16 cellular contexts compared by ENCODE assay signal in the genomic region with DNA sequence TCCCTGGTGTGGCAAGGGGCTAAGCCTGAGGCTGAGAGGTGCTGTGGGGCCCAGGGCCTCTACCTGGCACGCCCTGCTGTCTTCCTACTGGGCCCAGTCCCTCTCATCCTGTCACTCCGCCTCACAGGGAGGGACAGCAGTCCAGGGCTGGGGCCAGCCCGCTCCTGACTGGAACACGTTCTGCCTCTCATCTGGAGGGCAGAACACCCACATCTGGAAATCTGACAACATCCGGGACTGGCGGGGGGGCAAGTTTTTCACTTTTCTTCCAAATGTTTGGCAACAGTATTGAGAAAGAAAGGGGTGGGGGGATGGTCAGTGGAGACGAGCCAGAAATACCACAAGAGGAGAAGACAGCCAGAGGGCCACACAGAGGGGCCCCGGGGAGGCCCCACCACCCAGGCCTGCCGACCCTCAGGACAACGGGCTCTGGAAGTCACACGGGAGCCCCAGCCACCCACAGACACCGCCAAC. TPM values are rescaled to one million over a fixed set of nuclear protein-coding genes. Genes with fewer than 3 reads are reported as not detected.
DNase-seq lines count a peak whose midpoint lies in the region; ATAC-seq, FAIRE-seq and TF ChIP-seq lines count a peak whose summit lies in the region.
"Had no signal": no experiment of that assay in that cellular context is flagged by ENCODE, and none has a peak within 500 bp of the region (broad histone marks: within the 10 kb centered on the region; RNA-seq: fewer than 3 reads in every experiment).

No MANE protein-coding gene starts in this region.

- H3K9me1 ChIP-seq in K562 (ENCODE audit: control insufficient read depth, insufficient read depth, low read length) = no peaks in the 10 kb centered on the region

- H3K9me3 Mint-ChIP-seq in Calu3 (ENCODE audit: low read depth, unreplicated experiment) = no peaks in the 10 kb centered on the region

- WGBS in K562 (ENCODE audit: insufficient coverage, low coverage, missing lambda C conversion rate) = 7% methylated on average over 11 of the region's 12 CpGs
- 40 to 44% (median 43%) methylated on average over 12 of the region's 12 CpGs for WGBS in psoas muscle, 3 donors

- H3K27me3 ChIP-seq in K562 (ENCODE audit: control insufficient read depth in 2 of 2, insufficient read depth in 2 of 2, low read length in 2 of 2) (peaks cover 5 to 36% of the 10 kb centered on the region in 2 experiments; a peak in 4 of 5 replicates), left ventricle myocardium inferior (ENCODE audit: low read depth) (no peaks in the 10 kb centered on the region), psoas muscle (ENCODE audit: insufficient read depth in 3 of 3, low read length in 2 of 3) (no peaks in the 10 kb centered on the region)

- CTCF ChIA-PET in K562 (lab: Yijun Ruan, JAX; ENCODE audit: low intra/inter-chr PET ratio) (no interaction called here), Calu3 (lab: Charles Lee) (no interaction called here)

- ATAC-seq in K562 = no peak
- no peak for ATAC-seq in psoas muscle
- ATAC-seq: left lobe of liver had no signal

- no peak for FAIRE-seq in K562 (lab: Jason Lieb, UNC)
- FAIRE-seq: colon, H54 had no signal

- TF ChIP-seq POLR2A in K562 (conservative IDR thresholded peaks at IDR 0.05) = no peak

- no peak overlapping the region for H3K4me3 Mint-ChIP-seq in Calu3 (ENCODE audit: low read depth, unreplicated experiment)

- no peaks in the 10 kb centered on the region for H3K9me3 ChIP-seq in K562 (replicated peaks; ENCODE audit: control insufficient read depth, insufficient read depth, low read depth, low read length)
- H3K9me3 ChIP-seq in left ventricle myocardium inferior (replicated peaks) = no peaks in the 10 kb centered on the region
- no peaks in the 10 kb centered on the region for H3K9me3 ChIP-seq in psoas muscle

- no peak for TF ChIP-seq RAD21 in K562 (CRISPR knock-in tag; conservative IDR thresholded peaks at IDR 0.05 in 1 of 2, IDR thresholded peaks at IDR 0.05 in 1 of 2)

- POLR2A ChIA-PET in K562 (lab: Yijun Ruan, JAX) = interaction anchor here (0.6 kb wide), 1 partner anchor 363 kb away, joined by 3 read pairs; no protein-coding TSS in a partner anchor

- H3K9ac ChIP-seq in K562 (ENCODE audit: insufficient read depth in 1 of 2, low read depth in 2 of 2, low read length in 2 of 2) = 0 out of 4 replicates have a peak overlapping the region, but pooled peaks of 1 of the 2 experiments have one; percentile 58

- no peak overlapping the region for H3K27ac ChIP-seq in K562 (ENCODE audit: extremely low read depth, low read depth, low read length)
- peak overlapping the region; percentile 95 for H3K27ac ChIP-seq in left ventricle myocardium inferior (replicated peaks)
- peak overlapping the region; percentile 81 for H3K27ac ChIP-seq in psoas muscle
- H3K27ac ChIP-seq: C4-2B had no signal

- no peak overlapping the region for H3K27ac Mint-ChIP-seq in Calu3 (ENCODE audit: unreplicated experiment)

- DNase-seq in EL (peak; percentile 17), K562 (ENCODE audit: extremely low read depth in 1 of 4, low spot score in 3 of 4) (no peak), left ventricle myocardium inferior (peak; percentile 68), psoas muscle (peak; percentile 58 to 79), NCI-H446 (lab: John Stamatoyannopoulos, UW) (no peak), NCI-H1105 (lab: John Stamatoyannopoulos, UW) (no peak), NOMO-1 treated with DMSO at 0.1 percent for 48 hours (lab: John Stamatoyannopoulos, UW; ENCODE audit: unreplicated experiment) (no peak), Calu3 (no peak)
- DNase-seq: activated naive CD4-positive, alpha-beta T cell treated with Interleukin-2 at 50 U/mL for 16 hours; NCI-H1105 treated with DMSO at 0.1 percent for 48 hours; NCI-H510A treated with DMSO at 0.1 percent for 48 hours; stimulated activated CD4-positive, alpha-beta T cell treated with anti-CD3 and anti-CD28 coated beads, Interleukin-2, amount 100 ng/mL, for 24 hours had no signal

- in situ Hi-C loops in K562 (cut with MboI) = no loop called here

- no peaks in the 10 kb centered on the region for H3K36me3 ChIP-seq in K562 (ENCODE audit: control insufficient read depth, insufficient read depth, low read length)
- peaks cover 21% of the 10 kb centered on the region for H3K36me3 ChIP-seq in left ventricle myocardium inferior
- no peaks in the 10 kb centered on the region for H3K36me3 ChIP-seq in psoas muscle (ENCODE audit: insufficient read depth in 1 of 2, low read depth in 1 of 2)

- no peak overlapping the region for H2AFZ ChIP-seq in K562 (ENCODE audit: low read depth, low read length)

- no peaks in the 10 kb centered on the region for H3K4me1 Mint-ChIP-seq in Calu3 (ENCODE audit: low read depth, unreplicated experiment)

- TF ChIP-seq EP300 in K562 (IDR thresholded peaks at IDR 0.05; ENCODE audit: low read length) = no peak

- BruUV-seq in K562 (replicated peaks; lab: Mats Ljungman, UMichigan) (no TSS peak), Calu3 (replicated peaks; lab: Mats Ljungman, UMichigan) (no TSS peak)

- H3K4me1 ChIP-seq in K562 (replicated peaks in 1 of 2; ENCODE audit: control insufficient read depth in 2 of 2, insufficient read depth in 2 of 2, low read length in 2 of 2) (peaks cover 0 to 20% of the 10 kb centered on the region in 2 experiments; a peak in 2 of 5 replicates), left ventricle myocardium inferior (peaks cover 83% of the 10 kb centered on the region), psoas muscle (peaks cover 24% of the 10 kb centered on the region)

- no peak for TF ChIP-seq CTCF in K562 (IDR thresholded peaks at IDR 0.05 in 2 of 3, conservative IDR thresholded peaks at IDR 0.05 in 1 of 3; ENCODE audit: insufficient read depth in 2 of 3, low read depth in 1 of 3, low read length in 3 of 3)
- TF ChIP-seq CTCF in left ventricle myocardium inferior (IDR thresholded peaks at IDR 0.05; ENCODE audit: borderline replicate concordance) = no peak
- no peak for TF ChIP-seq CTCF in psoas muscle (IDR thresholded peaks at IDR 0.05)
- TF ChIP-seq CTCF in Calu3 (IDR thresholded peaks at IDR 0.05; ENCODE audit: unreplicated experiment) = no peak

- no peak overlapping the region for H3K4me3 ChIP-seq in K562
- H3K4me3 ChIP-seq in left ventricle myocardium inferior = peak overlapping the region; percentile 70
- H3K4me3 ChIP-seq in psoas muscle = no peak overlapping the region

- H4K20me1 ChIP-seq in K562 (replicated peaks; ENCODE audit: control insufficient read depth, insufficient read depth, low read length) = peaks cover 24% of the 10 kb centered on the region

- no peaks in the 10 kb centered on the region for H3K36me3 Mint-ChIP-seq in Calu3 (ENCODE audit: insufficient read depth, unreplicated experiment)

- H3K27me3 Mint-ChIP-seq in Calu3 (ENCODE audit: unreplicated experiment) = peaks cover 36% of the 10 kb centered on the region

- H3K79me2 ChIP-seq in K562 (ENCODE audit: control insufficient read depth, insufficient read depth, low read length) = no peaks in the 10 kb centered on the region

- intact Hi-C loops in K562 (cut with micrococcal nuclease) = loop anchor here (10.0 kb wide), 1 partner anchor 510 kb away; no protein-coding TSS in a partner anchor
- intact Hi-C loops in left ventricle myocardium inferior (cut with micrococcal nuclease) = no loop called here
- intact Hi-C loops in psoas muscle (cut with DNase I) = loop anchor here in 1 of 2 donors (1.0 to 10.0 kb wide), 2 partner anchors 44 to 160 kb away; a partner anchor contains a TSS
- intact Hi-C loops in Calu3 (cut with micrococcal nuclease; ENCODE audit: unreplicated experiment) = loop anchor here (5.0 kb wide), 1 partner anchor 42 kb away; no protein-coding TSS in a partner anchor

- no peak overlapping the region for H3K4me2 ChIP-seq in K562 (ENCODE audit: insufficient read depth, low read length)

RNA-seq across cellular contexts. Expression of a gene that starts 1.8 kb away (rescaled TPM):
- not detected in 2 replicates for total RNA-seq in K562 (2011; cell fraction: chromatin; rRNA removed; ENCODE audit: low replicate concordance)
- total RNA-seq in K562 (2011; cell fraction: nucleolus; rRNA removed) = not detected in 2 replicates
- total RNA-seq in K562 (2011; cell fraction: nucleoplasm; rRNA removed) = not detected in 2 replicates
- total RNA-seq in K562 (2014; rRNA removed) = 0.14 TPM in 1 of 2 replicates, not detected in the other
- not detected in 2 replicates for total RNA-seq in K562 (2014; rRNA removed; fragmentation: Illumina TruSeq; extraction: Trizol)
- not detected in 2 replicates for total RNA-seq in K562 (2015; rRNA removed; fragmentation: Illumina TruSeq; extraction: Trizol)
- not detected in 2 replicates for total RNA-seq in K562 (2021)
- not detected in 2 replicates for polyA plus RNA-seq in K562 (2011; rRNA removed)
- polyA plus RNA-seq in K562 (2011; cell fraction: cytosol; rRNA removed) = not detected in 2 replicates
- polyA plus RNA-seq in K562 (2011; cell fraction: nucleus; rRNA removed) = not detected in 2 replicates
- not detected in 2 replicates for polyA plus RNA-seq in K562 (2012)
- polyA plus RNA-seq in K562 (2014; fragmentation: Illumina TruSeq; extraction: Trizol) = not detected in 2 replicates
- polyA plus RNA-seq in K562 (2014; fragmentation: Nextera tagmentation; extraction: Ambion mirVana) = under 1 TPM in 1 of 2 experiments, not detected in 1; 0.45 TPM
- polyA plus RNA-seq in K562 (2014; rRNA removed) = not detected in 2 replicates
- not detected in 2 replicates for polyA minus RNA-seq in K562 (2011; rRNA and poly(A)+ RNA removed)
- polyA minus RNA-seq in K562 (2011; cell fraction: cytosol; rRNA and poly(A)+ RNA removed) = not detected in 2 replicates
- polyA minus RNA-seq in K562 (2011; cell fraction: nucleus; rRNA and poly(A)+ RNA removed) = not detected in 2 replicates
- total RNA-seq in left ventricle myocardium inferior = 7,440 TPM
- total RNA-seq in psoas muscle = 1,000 to 10,000 TPM in 2 of 4 donors, 100 to 1,000 TPM in 2; 395 to 2,071 (median 1,091) TPM
- polyA plus RNA-seq in psoas muscle = 1,000 to 10,000 TPM in 2 of 3 donors, 100 to 1,000 TPM in 1; 555 to 3,091 (median 2,834) TPM
- total RNA-seq in Calu3 (2022) = not detected in 2 replicates

RNA-seq across cellular contexts. Expression of a gene that starts 12.4 kb away (rescaled TPM):
- total RNA-seq in K562 (2011; cell fraction: chromatin; rRNA removed; ENCODE audit: low replicate concordance) = not detected in 2 replicates
- not detected in 2 replicates for total RNA-seq in K562 (2011; cell fraction: nucleolus; rRNA removed)
- total RNA-seq in K562 (2011; cell fraction: nucleoplasm; rRNA removed) = not detected in 2 replicates
- total RNA-seq in K562 (2014; rRNA removed) = not detected in 2 replicates
- not detected in 2 replicates for total RNA-seq in K562 (2014; rRNA removed; fragmentation: Illumina TruSeq; extraction: Trizol)
- not detected in 2 replicates for total RNA-seq in K562 (2015; rRNA removed; fragmentation: Illumina TruSeq; extraction: Trizol)
- total RNA-seq in K562 (2021) = not detected in 2 replicates
- polyA plus RNA-seq in K562 (2011; rRNA removed) = not detected in 2 replicates
- polyA plus RNA-seq in K562 (2011; cell fraction: cytosol; rRNA removed) = not detected in 2 replicates
- polyA plus RNA-seq in K562 (2011; cell fraction: nucleus; rRNA removed) = not detected in 2 replicates
- polyA plus RNA-seq in K562 (2012) = not detected in 2 replicates
- polyA plus RNA-seq in K562 (2014; fragmentation: Illumina TruSeq; extraction: Trizol) = not detected in 2 replicates
- polyA plus RNA-seq in K562 (2014; fragmentation: Nextera tagmentation; extraction: Ambion mirVana) = not detected
- not detected in 2 replicates for polyA plus RNA-seq in K562 (2014; rRNA removed)
- polyA minus RNA-seq in K562 (2011; rRNA and poly(A)+ RNA removed) = not detected in 2 replicates
- polyA minus RNA-seq in K562 (2011; cell fraction: cytosol; rRNA and poly(A)+ RNA removed) = not detected in 2 replicates
- polyA minus RNA-seq in K562 (2011; cell fraction: nucleus; rRNA and poly(A)+ RNA removed) = not detected in 2 replicates
- total RNA-seq in left ventricle myocardium inferior = 6.4 TPM
- 1 to 10 TPM; 1.1 to 5.9 (median 4.1) TPM for total RNA-seq in psoas muscle
- 1 to 10 TPM; 4.0 to 5.2 (median 4.2) TPM for polyA plus RNA-seq in psoas muscle
- not detected in 2 replicates for total RNA-seq in Calu3 (2022)

Comparison
In these comparisons a context has a peak if more than half of its experiments do, and no peak if none do; other contexts are left out.
1. DNase-seq: peak in EL (single experiment), left ventricle myocardium inferior (single experiment) and psoas muscle (2 of 2); none in K562 (0 of 4), NCI-H446 (0 of 2), NCI-H1105 (single experiment), NOMO-1 treated with DMSO at 0.1 percent for 48 hours (single experiment) and Calu3 (single experiment).
2. RNA of a gene that starts 1.8 kb away (total RNA-seq): 7,440 TPM in left ventricle myocardium inferior (single experiment) and 395 to 2,071 TPM in psoas muscle; 0.14 TPM in K562 and not detected in Calu3; every median in the first group is over 100 times any median in the second.